ENCODE assay signal across 1 cellular context in genomic region chr17:17971431-17972125, GRCh38.
TF ChIP-seq lines count a peak whose summit lies in the region.

No MANE protein-coding gene starts in this region.

TF ChIP-seq in K562, 482 proteins besides CTCF, POLR2A, EP300 and RAD21 (continued from another document):
- TF ChIP-seq TFE3 (CRISPR knock-in tag; IDR thresholded peaks at IDR 0.05) (no peak), ZNF668 (CRISPR knock-in tag; IDR thresholded peaks at IDR 0.05) (no peak), SREBF2 (CRISPR knock-in tag; IDR thresholded peaks at IDR 0.05) (no peak), TCF3 (CRISPR knock-in tag; IDR thresholded peaks at IDR 0.05) (peak; percentile 14; the same call in 1 of the 2 replicates), BRCA1 (IDR thresholded peaks at IDR 0.05) (no peak), BRCA1 (CRISPR knock-in tag; IDR thresholded peaks at IDR 0.05) (no peak), ILF3 (IDR thresholded peaks at IDR 0.05; ENCODE audit: borderline replicate concordance) (no peak), HNRNPL (IDR thresholded peaks at IDR 0.05; ENCODE audit: low read depth, low read length) (peak; percentile 99), NUFIP1 (IDR thresholded peaks at IDR 0.05; ENCODE audit: partially characterized antibody) (no peak), JUN (IDR thresholded peaks at IDR 0.05; ENCODE audit: borderline replicate concordance, low read depth, low read length) (no peak), JUN (CRISPR knock-in tag; IDR thresholded peaks at IDR 0.05; ENCODE audit: borderline replicate concordance) (no peak), ZNF41 (CRISPR knock-in tag; conservative IDR thresholded peaks at IDR 0.05) (no peak)
